ENCODE assay signal across 24 cellular contexts in the genomic region with DNA sequence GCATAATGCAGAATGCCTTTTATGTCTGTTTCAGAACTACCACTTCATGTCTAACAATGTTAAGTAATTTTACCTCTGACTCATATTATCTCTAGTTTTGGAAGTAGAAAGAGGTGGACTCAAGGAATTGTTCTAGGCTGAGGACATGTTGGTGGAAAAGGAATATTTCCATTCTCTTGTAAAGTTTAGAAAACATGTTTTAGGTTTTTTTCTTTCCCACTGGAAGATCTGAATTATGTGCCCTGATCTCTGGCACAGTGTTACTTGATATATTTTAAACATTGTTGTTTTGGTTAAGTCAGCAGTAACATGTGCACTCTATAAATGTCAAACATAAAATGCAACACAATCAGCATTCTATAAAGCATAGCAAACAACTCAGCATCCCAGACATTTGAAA.
DNase-seq lines count a peak whose midpoint lies in the region; ATAC-seq, FAIRE-seq and TF ChIP-seq lines count a peak whose summit lies in the region.
"Had no signal": no experiment of that assay in that cellular context is flagged by ENCODE, and none has a peak within 500 bp of the region (broad histone marks: within the 10 kb centered on the region; RNA-seq: fewer than 3 reads in every experiment).

No MANE protein-coding gene starts in this region.

- H4K20me1 ChIP-seq in fibroblast of lung (ENCODE audit: control insufficient read depth, extremely low read depth, insufficient read depth, low read length) = no peaks in the 10 kb centered on the region

- H3K36me3 ChIP-seq in HEK293 (ENCODE audit: control insufficient read depth in 2 of 2, insufficient read depth in 1 of 2, low read length in 2 of 2) (no peaks in the 10 kb centered on the region), fibroblast of lung (ENCODE audit: control insufficient read depth, insufficient read depth, low read length) (no peaks in the 10 kb centered on the region), parathyroid adenoma (ENCODE audit: control insufficient read depth, insufficient read depth, low read length) (no peaks in the 10 kb centered on the region)
- H3K36me3 ChIP-seq: MG63 had no signal

- no peak for FAIRE-seq in RCC 7860 (lab: Jason Lieb, UNC)
- FAIRE-seq: GM12892, GM19239, H54 had no signal

- H3K4me3 ChIP-seq in HEK293 (ENCODE audit: low read depth, low read length) (no peak overlapping the region), fibroblast of lung (replicated peaks in 1 of 4; ENCODE audit: control extremely low read depth in 1 of 4, insufficient read depth in 1 of 4, low read depth in 3 of 4, low read length in 4 of 4) (no peak overlapping the region), parathyroid adenoma (ENCODE audit: low read depth, low read length) (no peak overlapping the region)
- H3K4me3 ChIP-seq: MG63, PC-9 had no signal

- ATAC-seq in GM18520 (IDR thresholded peaks at IDR 0.05; ENCODE audit: unreplicated experiment) = no peak

- no peaks in the 10 kb centered on the region for H3K79me2 ChIP-seq in fibroblast of lung (ENCODE audit: control insufficient read depth, insufficient read depth, low read length)
- no peaks in the 10 kb centered on the region for H3K79me2 ChIP-seq in parathyroid adenoma

- TF ChIP-seq CTCF in HEK293 (tag by site-specific recombination; IDR thresholded peaks at IDR 0.05) (no peak), fibroblast of lung (conservative IDR thresholded peaks at IDR 0.05 in 1 of 2, IDR thresholded peaks at IDR 0.05 in 1 of 2; ENCODE audit: low read depth in 1 of 2, low read length in 2 of 2) (no peak), parathyroid adenoma (IDR thresholded peaks at IDR 0.05) (no peak)

- CTCF ChIA-PET in HEK293 (lab: Yijun Ruan, JAX) = interaction anchor here (0.5 to 0.7 kb wide), 2 partner anchors 193 to 204 kb away, joined by 3 read pairs; no protein-coding TSS in a partner anchor

- H3K4me1 ChIP-seq in HEK293 (ENCODE audit: control insufficient read depth, insufficient read depth, low read length) = peaks cover 18% of the 10 kb centered on the region
- no peaks in the 10 kb centered on the region for H3K4me1 ChIP-seq in fibroblast of lung (ENCODE audit: control insufficient read depth, extremely low read depth, insufficient read depth, low read length)
- H3K4me1 ChIP-seq in parathyroid adenoma = no peaks in the 10 kb centered on the region

- DNase-seq in fibroblast of lung (ENCODE audit: low read depth in 2 of 2) (peak; percentile 26 to 32), left kidney (ENCODE audit: low read depth, low spot score) (peak; percentile 27), RCC 7860 (ENCODE audit: low spot score) (no peak), NCI-H1694 (lab: John Stamatoyannopoulos, UW) (no peak)
- DNase-seq in activated CD4-positive, CD25-positive, alpha-beta regulatory T cell (lab: John Stamatoyannopoulos, UW) = no peak
- DNase-seq: DMS153, DND-41, KG1, MG63, NCI-H1105 treated with DMSO at 0.1 percent for 48 hours, NCI-H146, NCI-H2029, NCI-H446, NCI-H524 treated with DMSO at 0.1 percent for 48 hours, NCI-H774, PC-9, SHP77 had no signal

- H2AFZ ChIP-seq in fibroblast of lung (ENCODE audit: low read length) (no peak overlapping the region), parathyroid adenoma (no peak overlapping the region)
- H2AFZ ChIP-seq: PC-9 had no signal

- H3K27me3 ChIP-seq in fibroblast of lung (ENCODE audit: control insufficient read depth, insufficient read depth, low read length) (no peaks in the 10 kb centered on the region), parathyroid adenoma (ENCODE audit: control insufficient read depth, insufficient read depth, low read length) (no peaks in the 10 kb centered on the region)
- H3K27me3 ChIP-seq: MG63 had no signal

- H3K27ac ChIP-seq in HEK293 (ENCODE audit: extremely low read depth, low read depth, low read length) (no peak overlapping the region), fibroblast of lung (ENCODE audit: insufficient read depth, low read length) (no peak overlapping the region), parathyroid adenoma (no peak overlapping the region)
- H3K27ac ChIP-seq: PC-9, RWPE1 had no signal

- POLR2A ChIA-PET in HEK293 (lab: Yijun Ruan, JAX) = no interaction called here

- H3K4me2 ChIP-seq in fibroblast of lung (ENCODE audit: extremely low read depth, insufficient read depth, low read length) (no peak overlapping the region), parathyroid adenoma (ENCODE audit: low read length) (peak overlapping the region; percentile 20)
- H3K4me2 ChIP-seq: PC-9 had no signal

- H3K9ac ChIP-seq in fibroblast of lung (ENCODE audit: insufficient read depth, low read length) (no peak overlapping the region), parathyroid adenoma (no peak overlapping the region)

- H3K9me3 ChIP-seq in HEK293 (ENCODE audit: control insufficient read depth, insufficient read depth, low read depth, low read length) = no peaks in the 10 kb centered on the region
- H3K9me3 ChIP-seq in fibroblast of lung (ENCODE audit: control insufficient read depth, insufficient read depth, low read depth, low read length) = no peaks in the 10 kb centered on the region
- H3K9me3 ChIP-seq in parathyroid adenoma (ENCODE audit: control insufficient read depth, low read length) = no peaks in the 10 kb centered on the region
- H3K9me3 ChIP-seq: MG63 had no signal

TF ChIP-seq in HEK293, 187 proteins besides CTCF, POLR2A, EP300 and RAD21:
- TF ChIP-seq ZFP3 (tag by site-specific recombination; IDR thresholded peaks at IDR 0.05; ENCODE audit: low read depth) (no peak), ZNF521 (tag by site-specific recombination; IDR thresholded peaks at IDR 0.05) (no peak), PRDM6 (tag by site-specific recombination; IDR thresholded peaks at IDR 0.05) (peak; percentile 72)

Comparison
In these comparisons a context has a peak if more than half of its experiments do, and no peak if none do; other contexts are left out.
1. DNase-seq: peak in fibroblast of lung (2 of 2) and left kidney (single experiment); none in RCC 7860 (single experiment), activated CD4-positive, CD25-positive, alpha-beta regulatory T cell (0 of 4) and NCI-H1694 (single experiment).